ENCODE assay signal across 11 cellular contexts in genomic region chr1:76292418-76293184, GRCh38.
DNase-seq lines count a peak whose midpoint lies in the region; ATAC-seq and TF ChIP-seq lines count a peak whose summit lies in the region.
"Had no signal": no experiment of that assay in that cellular context is flagged by ENCODE, and none has a peak within 500 bp of the region (broad histone marks: within the 10 kb centered on the region; RNA-seq: fewer than 3 reads in every experiment).

No MANE protein-coding gene starts in this region.

- no peaks in the 10 kb centered on the region for H3K27me3 ChIP-seq in right lobe of liver
- no peaks in the 10 kb centered on the region for H3K27me3 ChIP-seq in H7 (ENCODE audit: control insufficient read depth, insufficient read depth, low read length)
- no peaks in the 10 kb centered on the region for H3K27me3 ChIP-seq in tibial nerve
- H3K27me3 ChIP-seq: left lung had no signal

- H3K4me1 Mint-ChIP-seq in activated naive CD8-positive, alpha-beta T cell (ENCODE audit: low read depth) = peaks cover 76% of the 10 kb centered on the region
- H3K4me1 Mint-ChIP-seq in activated naive CD8-positive, alpha-beta T cell treated with anti-CD3 and anti-CD28 coated beads, Interleukin-2, amount 50 U/mL, for 24 hours = peaks cover 45% of the 10 kb centered on the region

- TF ChIP-seq CTCF in right lobe of liver (IDR thresholded peaks at IDR 0.05) (no peak), tibial nerve (IDR thresholded peaks at IDR 0.05) (no peak)

- TF ChIP-seq EP300 in tibial nerve (IDR thresholded peaks at IDR 0.05) = no peak

- WGBS in right lobe of liver (ENCODE audit: insufficient coverage, low coverage, low lambda C conversion rate, missing lambda C conversion rate) = 75% methylated on average over 2 of the region's 2 CpGs
- WGBS in tibial nerve, 2 donors = 89 to 91% methylated on average over 2 of the region's 2 CpGs

- H3K27ac ChIP-seq in right lobe of liver (no peak overlapping the region), tibial nerve (no peak overlapping the region)
- H3K27ac ChIP-seq: left lung had no signal

- no peak for TF ChIP-seq POLR2A in right lobe of liver (IDR thresholded peaks at IDR 0.05)
- no peak for TF ChIP-seq POLR2A in tibial nerve (IDR thresholded peaks at IDR 0.05)

- ATAC-seq in activated naive CD8-positive, alpha-beta T cell treated with anti-CD3 and anti-CD28 coated beads, Interleukin-2, amount 50 U/mL, for 24 hours = no peak
- ATAC-seq in HG02840 (IDR thresholded peaks at IDR 0.05; ENCODE audit: low FRiP score, unreplicated experiment) (peak; percentile 64), right lobe of liver (no peak)
- ATAC-seq: left lung had no signal

- no peak for DNase-seq in activated naive CD8-positive, alpha-beta T cell treated with anti-CD3 and anti-CD28 coated beads, Interleukin-2, amount 50 U/mL, for 24 hours
- DNase-seq in M059J (ENCODE audit: low read depth) (peak; percentile 3), right lobe of liver (no peak), NCI-H187 treated with DMSO at 0.1 percent for 48 hours (lab: John Stamatoyannopoulos, UW) (no peak), H7 (no peak), tibial nerve (ENCODE audit: low spot score in 2 of 2) (no peak)
- DNase-seq: activated T-cell treated with anti-CD3 and anti-CD28 coated beads, Interleukin-2, amount 50 U/mL, for 48 hours; left lung; occipital lobe had no signal

- intact Hi-C loops in right lobe of liver (cut with DNase I) = no loop called here

- H3K27me3 Mint-ChIP-seq in activated naive CD8-positive, alpha-beta T cell = no peaks in the 10 kb centered on the region
- no peaks in the 10 kb centered on the region for H3K27me3 Mint-ChIP-seq in activated naive CD8-positive, alpha-beta T cell treated with anti-CD3 and anti-CD28 coated beads, Interleukin-2, amount 50 U/mL, for 24 hours

- H3K9me3 ChIP-seq in right lobe of liver (no peaks in the 10 kb centered on the region), tibial nerve (no peaks in the 10 kb centered on the region)
- H3K9me3 ChIP-seq: left lung had no signal

- peaks cover 2% of the 10 kb centered on the region for H3K36me3 Mint-ChIP-seq in activated naive CD8-positive, alpha-beta T cell
- no peaks in the 10 kb centered on the region for H3K36me3 Mint-ChIP-seq in activated naive CD8-positive, alpha-beta T cell treated with anti-CD3 and anti-CD28 coated beads, Interleukin-2, amount 50 U/mL, for 24 hours (ENCODE audit: low read depth)

- H3K4me1 ChIP-seq in right lobe of liver (no peaks in the 10 kb centered on the region), tibial nerve (no peaks in the 10 kb centered on the region)
- H3K4me1 ChIP-seq: left lung had no signal

- H3K4me3 ChIP-seq in right lobe of liver (no peak overlapping the region), H7 (ENCODE audit: insufficient read depth, low read depth, low read length) (no peak overlapping the region), tibial nerve (no peak overlapping the region)
- H3K4me3 ChIP-seq: left lung had no signal

- no peaks in the 10 kb centered on the region for H3K9me3 Mint-ChIP-seq in activated naive CD8-positive, alpha-beta T cell (ENCODE audit: low read depth)
- H3K9me3 Mint-ChIP-seq in activated naive CD8-positive, alpha-beta T cell treated with anti-CD3 and anti-CD28 coated beads, Interleukin-2, amount 50 U/mL, for 24 hours = no peaks in the 10 kb centered on the region

- H3K36me3 ChIP-seq in right lobe of liver (no peaks in the 10 kb centered on the region), H7 (replicated peaks; ENCODE audit: control insufficient read depth, insufficient read depth, low read length) (no peaks in the 10 kb centered on the region), tibial nerve (no peaks in the 10 kb centered on the region)
- H3K36me3 ChIP-seq: left lung had no signal

- peak overlapping the region; percentile 72 for H3K27ac Mint-ChIP-seq in activated naive CD8-positive, alpha-beta T cell
- no peak overlapping the region for H3K27ac Mint-ChIP-seq in activated naive CD8-positive, alpha-beta T cell treated with anti-CD3 and anti-CD28 coated beads, Interleukin-2, amount 50 U/mL, for 24 hours

- H3K4me3 Mint-ChIP-seq in activated naive CD8-positive, alpha-beta T cell = no peak overlapping the region
- no peak overlapping the region for H3K4me3 Mint-ChIP-seq in activated naive CD8-positive, alpha-beta T cell treated with anti-CD3 and anti-CD28 coated beads, Interleukin-2, amount 50 U/mL, for 24 hours
